ENCODE assay signal across 15 cellular contexts in genomic region chr6:153048631-153049030, GRCh38. TPM values are rescaled to one million over a fixed set of nuclear protein-coding genes. Genes with fewer than 3 reads are reported as not detected.
A peak's percentile ranks its signal among the peaks of the same experiment; 100 is the strongest.
DNase-seq lines count a peak whose midpoint lies in the region; ATAC-seq and TF ChIP-seq lines count a peak whose summit lies in the region.
"Had no signal": no experiment of that assay in that cellular context is flagged by ENCODE, and none has a peak within 500 bp of the region (broad histone marks: within the 10 kb centered on the region; RNA-seq: fewer than 3 reads in every experiment).

No MANE protein-coding gene starts in this region.

- H3K27me3 ChIP-seq in smooth muscle cell (ENCODE audit: low read depth) (no peaks in the 10 kb centered on the region), left ventricle myocardium inferior (ENCODE audit: low read depth) (no peaks in the 10 kb centered on the region), right cardiac atrium (ENCODE audit: control insufficient read depth, insufficient read depth) (no peaks in the 10 kb centered on the region)
- H3K27me3 ChIP-seq: BLaER1 had no signal

- no peaks in the 10 kb centered on the region for H3F3A ChIP-seq in smooth muscle cell (ENCODE audit: low read depth)

- H3K27ac ChIP-seq in RWPE1 (no peak overlapping the region), smooth muscle cell (ENCODE audit: low read depth) (peak overlapping the region; percentile 17), left ventricle myocardium inferior (replicated peaks) (no peak overlapping the region), right cardiac atrium (ENCODE audit: low read length) (no peak overlapping the region)
- H3K27ac ChIP-seq: BLaER1, GM23248 had no signal

- 92% methylated on average over 3 of the region's 3 CpGs for whole genome bisulfite sequencing in smooth muscle cell (ENCODE audit: low lambda C conversion rate)
- 94% methylated on average over 3 of the region's 3 CpGs for WGBS in right cardiac atrium

- CTCF ChIA-PET in RWPE1 (lab: Yijun Ruan, JAX), result no interaction called here

- H4K20me1 ChIP-seq in smooth muscle cell (ENCODE audit: low read depth), result no peaks in the 10 kb centered on the region
- H4K20me1 ChIP-seq: BLaER1 had no signal

- no peak overlapping the region for H3K4me2 ChIP-seq in smooth muscle cell
- H3K4me2 ChIP-seq: BLaER1 had no signal

- no peak overlapping the region for H3K4me3 ChIP-seq in epithelial cell of esophagus (ENCODE audit: low read length)
- H3K4me3 ChIP-seq in smooth muscle cell, result no peak overlapping the region
- no peak overlapping the region for H3K4me3 ChIP-seq in left ventricle myocardium inferior
- H3K4me3 ChIP-seq in right cardiac atrium (ENCODE audit: low read length), result no peak overlapping the region
- H3K4me3 ChIP-seq: BLaER1, GM23248 had no signal

- no peak for TF ChIP-seq CTCF in RWPE1 (conservative IDR thresholded peaks at IDR 0.05; ENCODE audit: low read depth)
- TF ChIP-seq CTCF in epithelial cell of esophagus (IDR thresholded peaks at IDR 0.05; ENCODE audit: insufficient read depth, low read depth, low read length, missing control alignments), result no peak
- no peak for TF ChIP-seq CTCF in smooth muscle cell (IDR thresholded peaks at IDR 0.05; ENCODE audit: borderline replicate concordance, insufficient read depth, poor library complexity, severe bottlenecking)
- no peak for TF ChIP-seq CTCF in left ventricle myocardium inferior (IDR thresholded peaks at IDR 0.05; ENCODE audit: borderline replicate concordance)

- H3K79me2 ChIP-seq in smooth muscle cell (ENCODE audit: low read depth), result no peaks in the 10 kb centered on the region

- no peak for ATAC-seq in right cardiac atrium

- H3K36me3 ChIP-seq in smooth muscle cell (ENCODE audit: low read depth) (no peaks in the 10 kb centered on the region), left ventricle myocardium inferior (no peaks in the 10 kb centered on the region)
- H3K36me3 ChIP-seq: BLaER1 had no signal

- no peak overlapping the region for H2AFZ ChIP-seq in smooth muscle cell (ENCODE audit: low read depth)
- H2AFZ ChIP-seq: GM23248 had no signal

- POLR2A ChIA-PET in RWPE1 (lab: Yijun Ruan, JAX; ENCODE audit: low non-redundant PET), result no interaction called here

- no peaks in the 10 kb centered on the region for H3K9me3 ChIP-seq in smooth muscle cell (replicated peaks; ENCODE audit: low read depth)
- peaks cover 5% of the 10 kb centered on the region for H3K9me3 ChIP-seq in left ventricle myocardium inferior (replicated peaks)
- no peaks in the 10 kb centered on the region for H3K9me3 ChIP-seq in right cardiac atrium (ENCODE audit: control insufficient read depth, low read length)
- H3K9me3 ChIP-seq: BLaER1 had no signal

- no peak overlapping the region for H3K9ac ChIP-seq in smooth muscle cell (ENCODE audit: low read depth)
- H3K9ac ChIP-seq: BLaER1, GM23248 had no signal

- DNase-seq in HPDE6-E6E7 (ENCODE audit: extremely low spot score) (peak; percentile 60), RWPE1 (ENCODE audit: low spot score) (peak; percentile 49), epithelial cell of esophagus (ENCODE audit: low read depth) (peak; percentile 89), smooth muscle cell (lab: John Stamatoyannopoulos, UW; ENCODE audit: unreplicated experiment) (no peak), left ventricle myocardium inferior (no peak), GOT3 (lab: John Stamatoyannopoulos, UW) (no peak), right cardiac atrium (no peak)
- DNase-seq: 8988T; CD4-positive, alpha-beta memory T cell; DMS153; DMS79; GDM1; GM23248; HCEC 1CT had no signal

- H3K4me1 ChIP-seq in smooth muscle cell (ENCODE audit: low read depth) (no peaks in the 10 kb centered on the region), left ventricle myocardium inferior (no peaks in the 10 kb centered on the region), right cardiac atrium (ENCODE audit: control insufficient read depth, insufficient read depth, low read length) (no peaks in the 10 kb centered on the region)
- H3K4me1 ChIP-seq: BLaER1 had no signal

- intact Hi-C loops in left ventricle myocardium inferior (cut with micrococcal nuclease) (no loop called here), right cardiac atrium (cut with DNase I) (no loop called here)

RNA-seq across cellular contexts. Expression of gene MTRF1L, which starts 46.1 kb away (rescaled TPM):
- total RNA-seq in smooth muscle cell (19.2 and 21.1 TPM in 2 replicates), left ventricle myocardium inferior (30.9 TPM), right cardiac atrium (10 to 100 TPM; 27.3 to 44.4 (median 31.7) TPM)
- polyA plus RNA-seq in smooth muscle cell (14.1 and 14.8 TPM in 2 replicates), right cardiac atrium (17.7 TPM)

Comparison
In these comparisons a context has a peak if more than half of its experiments do, and no peak if none do; other contexts are left out.
1. DNase-seq: peak in HPDE6-E6E7 (single experiment), RWPE1 (single experiment) and epithelial cell of esophagus (single experiment); none in smooth muscle cell (single experiment), left ventricle myocardium inferior (single experiment), GOT3 (single experiment) and right cardiac atrium (0 of 3).